1 cellular context compared by ENCODE assay signal in the genomic region with DNA sequence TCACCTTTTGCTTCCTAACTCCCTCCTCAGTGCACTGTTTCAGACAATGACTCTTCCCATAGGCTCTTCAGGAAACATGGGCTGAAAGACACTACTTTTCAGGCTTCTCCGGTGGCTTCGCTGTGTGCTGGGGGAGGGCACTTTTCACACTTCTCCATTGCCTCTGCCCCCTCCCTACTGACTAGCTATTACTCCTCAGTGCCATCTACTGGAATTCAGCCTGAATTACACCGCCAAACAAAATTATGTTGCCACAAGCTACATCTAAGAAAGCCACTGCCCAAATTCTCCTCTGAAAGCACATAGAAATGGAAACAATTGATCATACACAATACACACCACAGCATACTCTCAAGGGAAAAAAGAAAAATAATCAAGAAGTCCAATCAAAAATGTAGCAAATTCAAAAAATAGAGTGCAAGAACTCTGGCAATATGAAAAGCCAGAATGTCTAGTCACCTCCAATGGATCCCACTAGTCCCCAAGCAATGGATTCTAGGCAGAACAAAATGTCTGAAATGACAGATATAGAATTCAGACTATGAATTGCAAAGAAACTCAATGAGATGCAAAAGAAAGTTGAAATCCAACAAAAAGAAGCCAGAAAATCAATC.
TF ChIP-seq lines count a peak whose summit lies in the region.

No MANE protein-coding gene starts in this region.

TF ChIP-seq in Ishikawa, 13 proteins besides CTCF, POLR2A, EP300 and RAD21 (continued from another document):
- TF ChIP-seq, protein P1, sequence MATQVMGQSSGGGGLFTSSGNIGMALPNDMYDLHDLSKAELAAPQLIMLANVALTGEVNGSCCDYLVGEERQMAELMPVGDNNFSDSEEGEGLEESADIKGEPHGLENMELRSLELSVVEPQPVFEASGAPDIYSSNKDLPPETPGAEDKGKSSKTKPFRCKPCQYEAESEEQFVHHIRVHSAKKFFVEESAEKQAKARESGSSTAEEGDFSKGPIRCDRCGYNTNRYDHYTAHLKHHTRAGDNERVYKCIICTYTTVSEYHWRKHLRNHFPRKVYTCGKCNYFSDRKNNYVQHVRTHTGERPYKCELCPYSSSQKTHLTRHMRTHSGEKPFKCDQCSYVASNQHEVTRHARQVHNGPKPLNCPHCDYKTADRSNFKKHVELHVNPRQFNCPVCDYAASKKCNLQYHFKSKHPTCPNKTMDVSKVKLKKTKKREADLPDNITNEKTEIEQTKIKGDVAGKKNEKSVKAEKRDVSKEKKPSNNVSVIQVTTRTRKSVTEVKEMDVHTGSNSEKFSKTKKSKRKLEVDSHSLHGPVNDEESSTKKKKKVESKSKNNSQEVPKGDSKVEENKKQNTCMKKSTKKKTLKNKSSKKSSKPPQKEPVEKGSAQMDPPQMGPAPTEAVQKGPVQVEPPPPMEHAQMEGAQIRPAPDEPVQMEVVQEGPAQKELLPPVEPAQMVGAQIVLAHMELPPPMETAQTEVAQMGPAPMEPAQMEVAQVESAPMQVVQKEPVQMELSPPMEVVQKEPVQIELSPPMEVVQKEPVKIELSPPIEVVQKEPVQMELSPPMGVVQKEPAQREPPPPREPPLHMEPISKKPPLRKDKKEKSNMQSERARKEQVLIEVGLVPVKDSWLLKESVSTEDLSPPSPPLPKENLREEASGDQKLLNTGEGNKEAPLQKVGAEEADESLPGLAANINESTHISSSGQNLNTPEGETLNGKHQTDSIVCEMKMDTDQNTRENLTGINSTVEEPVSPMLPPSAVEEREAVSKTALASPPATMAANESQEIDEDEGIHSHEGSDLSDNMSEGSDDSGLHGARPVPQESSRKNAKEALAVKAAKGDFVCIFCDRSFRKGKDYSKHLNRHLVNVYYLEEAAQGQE (IDR thresholded peaks at IDR 0.05; ENCODE audit: low read depth): no peak
- no peak for TF ChIP-seq CREB1 (IDR thresholded peaks at IDR 0.05; ENCODE audit: low read depth)
TF ChIP-seq in Ishikawa: peak in this region for 0.
